8 cellular contexts compared by ENCODE assay signal in the genomic region with DNA sequence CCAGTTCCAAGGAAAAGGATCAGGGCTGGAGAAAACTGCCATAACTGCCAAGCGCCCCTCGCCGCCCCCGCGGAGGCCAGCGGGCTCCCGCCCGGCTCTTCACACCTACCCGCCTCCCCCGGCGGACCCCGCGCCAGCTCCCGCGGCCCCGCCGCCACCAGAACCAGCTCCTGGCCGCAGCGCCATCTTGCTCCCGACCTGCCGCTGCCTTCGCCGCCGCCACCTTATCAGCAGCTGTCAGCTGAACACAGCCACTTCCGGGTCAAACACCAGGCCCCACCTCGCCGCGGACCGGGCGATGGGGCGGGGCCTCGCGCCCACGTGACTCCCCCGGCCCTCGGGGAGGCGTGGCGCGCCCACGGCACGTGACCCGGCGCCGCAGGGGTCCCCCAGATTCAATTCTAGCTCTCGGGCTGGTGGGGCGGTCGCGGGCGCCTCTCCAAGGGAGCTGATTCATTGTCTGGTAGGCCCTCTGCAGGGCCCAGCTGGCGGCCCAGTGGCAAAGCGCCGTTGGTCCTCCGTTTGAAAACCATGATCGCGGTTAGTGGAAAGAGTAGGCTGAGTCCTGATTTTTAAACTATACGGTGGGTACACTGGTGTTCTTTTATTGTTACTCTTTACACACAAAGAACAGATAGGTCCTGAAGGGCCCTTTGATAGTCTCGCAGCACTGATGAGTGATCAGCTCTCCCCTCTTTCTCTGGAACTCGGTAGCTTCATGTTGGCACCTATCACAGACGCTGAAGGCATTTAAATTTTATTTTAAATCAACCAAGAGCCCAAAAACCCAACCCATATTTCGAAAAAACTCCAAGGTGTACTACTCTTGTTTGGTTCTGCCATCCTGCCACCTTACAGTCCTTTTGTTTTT. TPM values are rescaled to one million over a fixed set of nuclear protein-coding genes. Genes with fewer than 3 reads are reported as not detected.
DNase-seq lines count a peak whose midpoint lies in the region; ATAC-seq and TF ChIP-seq lines count a peak whose summit lies in the region.

A gene with protein sequence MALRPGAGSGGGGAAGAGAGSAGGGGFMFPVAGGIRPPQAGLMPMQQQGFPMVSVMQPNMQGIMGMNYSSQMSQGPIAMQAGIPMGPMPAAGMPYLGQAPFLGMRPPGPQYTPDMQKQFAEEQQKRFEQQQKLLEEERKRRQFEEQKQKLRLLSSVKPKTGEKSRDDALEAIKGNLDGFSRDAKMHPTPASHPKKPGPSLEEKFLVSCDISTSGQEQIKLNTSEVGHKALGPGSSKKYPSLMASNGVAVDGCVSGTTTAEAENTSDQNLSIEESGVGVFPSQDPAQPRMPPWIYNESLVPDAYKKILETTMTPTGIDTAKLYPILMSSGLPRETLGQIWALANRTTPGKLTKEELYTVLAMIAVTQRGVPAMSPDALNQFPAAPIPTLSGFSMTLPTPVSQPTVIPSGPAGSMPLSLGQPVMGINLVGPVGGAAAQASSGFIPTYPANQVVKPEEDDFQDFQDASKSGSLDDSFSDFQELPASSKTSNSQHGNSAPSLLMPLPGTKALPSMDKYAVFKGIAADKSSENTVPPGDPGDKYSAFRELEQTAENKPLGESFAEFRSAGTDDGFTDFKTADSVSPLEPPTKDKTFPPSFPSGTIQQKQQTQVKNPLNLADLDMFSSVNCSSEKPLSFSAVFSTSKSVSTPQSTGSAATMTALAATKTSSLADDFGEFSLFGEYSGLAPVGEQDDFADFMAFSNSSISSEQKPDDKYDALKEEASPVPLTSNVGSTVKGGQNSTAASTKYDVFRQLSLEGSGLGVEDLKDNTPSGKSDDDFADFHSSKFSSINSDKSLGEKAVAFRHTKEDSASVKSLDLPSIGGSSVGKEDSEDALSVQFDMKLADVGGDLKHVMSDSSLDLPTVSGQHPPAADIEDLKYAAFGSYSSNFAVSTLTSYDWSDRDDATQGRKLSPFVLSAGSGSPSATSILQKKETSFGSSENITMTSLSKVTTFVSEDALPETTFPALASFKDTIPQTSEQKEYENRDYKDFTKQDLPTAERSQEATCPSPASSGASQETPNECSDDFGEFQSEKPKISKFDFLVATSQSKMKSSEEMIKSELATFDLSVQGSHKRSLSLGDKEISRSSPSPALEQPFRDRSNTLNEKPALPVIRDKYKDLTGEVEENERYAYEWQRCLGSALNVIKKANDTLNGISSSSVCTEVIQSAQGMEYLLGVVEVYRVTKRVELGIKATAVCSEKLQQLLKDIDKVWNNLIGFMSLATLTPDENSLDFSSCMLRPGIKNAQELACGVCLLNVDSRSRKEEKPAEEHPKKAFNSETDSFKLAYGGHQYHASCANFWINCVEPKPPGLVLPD (N-terminal part only) (minus strand): TSS at position 249 of the 871 bp plus-strand sequence. CDS start 63 bp downstream, at position 186.

- TF ChIP-seq CTCF in epithelial cell of proximal tubule (conservative IDR thresholded peaks at IDR 0.05; ENCODE audit: low read depth, low read length): peak; percentile 32

- H3K27me3 Mint-ChIP-seq in IgD-negative memory B cell: no peaks in the 10 kb centered on the region

- peak; percentile 82 for DNase-seq in DMS114 treated with DMSO at 0.1 percent for 48 hours (lab: John Stamatoyannopoulos, UW; ENCODE audit: unreplicated experiment)
- DNase-seq in OCI-M1 (lab: John Stamatoyannopoulos, UW): peak; percentile 98
- peak; percentile 91 for DNase-seq in activated T-cell treated with anti-CD3 and anti-CD28 coated beads for 4 hours
- no peak for DNase-seq in epithelial cell of proximal tubule (ENCODE audit: low read depth)
- peak; percentile 94 for DNase-seq in stimulated activated CD8-positive, alpha-beta memory T cell treated with anti-CD3 and anti-CD28 coated beads, Interleukin-4, amount 100 ng/mL, for 48 hours

- H3K36me3 ChIP-seq in mucosa of rectum (ENCODE audit: control insufficient read depth in 2 of 2, insufficient read depth in 2 of 2, low read length in 2 of 2): peaks cover 11 to 17% of the 10 kb centered on the region in 2 donors

- H3K27me3 ChIP-seq in mucosa of rectum (ENCODE audit: control insufficient read depth in 2 of 2, insufficient read depth in 2 of 2, low read length in 2 of 2): no peaks in the 10 kb centered on the region

- H3K9me3 Mint-ChIP-seq in IgD-negative memory B cell: no peaks in the 10 kb centered on the region

- H3K27ac ChIP-seq in mucosa of rectum (ENCODE audit: low read depth in 2 of 2, low read length in 2 of 2): peak within 1 kb of the TSS; percentile 87 to 91

- H3K4me3 ChIP-seq in epithelial cell of proximal tubule (ENCODE audit: low read depth, low read length): peak within 1 kb of the TSS; percentile 84
- peak within 1 kb of the TSS; percentile 89 to 96 for H3K4me3 ChIP-seq in mucosa of rectum (ENCODE audit: low read length in 2 of 2)

- peaks cover 2% of the 10 kb centered on the region for H3K36me3 Mint-ChIP-seq in IgD-negative memory B cell

- peaks cover 21 to 35% (median 24%) of the 10 kb centered on the region in 3 donors for H3K4me1 Mint-ChIP-seq in IgD-negative memory B cell

- H3K9me3 ChIP-seq in mucosa of rectum (ENCODE audit: control insufficient read depth in 2 of 2, low read length in 2 of 2): no peaks in the 10 kb centered on the region

- ATAC-seq in GM21529 (IDR thresholded peaks at IDR 0.05; ENCODE audit: unreplicated experiment): peak; percentile 79

- H3K9ac ChIP-seq in mucosa of rectum (ENCODE audit: low read depth in 1 of 2, low read length in 2 of 2): peak within 1 kb of the TSS; percentile 84 to 91

- peaks cover 0 to 5% of the 10 kb centered on the region in 2 donors for H3K4me1 ChIP-seq in mucosa of rectum (ENCODE audit: control insufficient read depth in 2 of 2, insufficient read depth in 2 of 2, low read length in 2 of 2)

- H3K27ac Mint-ChIP-seq in IgD-negative memory B cell: peak within 1 kb of the TSS; percentile 95 to 98 (median 98)

- peak within 1 kb of the TSS; percentile 92 to 98 (median 96) for H3K4me3 Mint-ChIP-seq in IgD-negative memory B cell

RNA-seq across cellular contexts. Expression of the gene that starts here (rescaled TPM):
- 70.9 TPM for polyA plus RNA-seq in IgD-negative memory B cell
- 10.4 and 11.0 TPM in 2 replicates for total RNA-seq in epithelial cell of proximal tubule
